In genomic region chr10:71727429-71728217, GRCh38 we compare ENCODE assay signal across 8 cellular contexts. TPM values are rescaled to one million over a fixed set of nuclear protein-coding genes. Genes with fewer than 3 reads are reported as not detected.
DNase-seq lines count a peak whose midpoint lies in the region; ATAC-seq and TF ChIP-seq lines count a peak whose summit lies in the region.

No MANE protein-coding gene starts in this region.

- TF ChIP-seq CTCF in nephron progenitor cell (IDR thresholded peaks at IDR 0.05): no peak

- ATAC-seq in HG02938 (IDR thresholded peaks at IDR 0.05; ENCODE audit: unreplicated experiment) (peak; percentile 58), left ventricle myocardium superior (peak; percentile 69)
- peak; percentile 55 for ATAC-seq in activated T-helper 17 cell treated with anti-CD3 and anti-CD28 coated beads, Interleukin-2, amount 50 U/mL, for 72 hours (replicated peaks)

- peak overlapping the region; percentile 98 for H3K27ac Mint-ChIP-seq in activated T-helper 17 cell treated with anti-CD3 and anti-CD28 coated beads, Interleukin-2, amount 50 U/mL, for 72 hours
- no peak overlapping the region for H3K27ac Mint-ChIP-seq in nephron progenitor cell

- intact Hi-C loops in left ventricle myocardium superior (cut with micrococcal nuclease): no loop called here

- no peaks in the 10 kb centered on the region for H3K9me3 Mint-ChIP-seq in activated T-helper 17 cell treated with anti-CD3 and anti-CD28 coated beads, Interleukin-2, amount 50 U/mL, for 72 hours
- H3K9me3 Mint-ChIP-seq in nephron progenitor cell: peaks cover under 1% of the 10 kb centered on the region

- H3K4me3 Mint-ChIP-seq in activated T-helper 17 cell treated with anti-CD3 and anti-CD28 coated beads, Interleukin-2, amount 50 U/mL, for 72 hours: peak overlapping the region; percentile 90
- no peak overlapping the region for H3K4me3 Mint-ChIP-seq in nephron progenitor cell

- DNase-seq in DMS79 treated with DMSO at 0.1 percent for 48 hours (lab: John Stamatoyannopoulos, UW): peak; percentile 37
- no peak for DNase-seq in DMS79 (lab: John Stamatoyannopoulos, UW)
- DNase-seq in NOMO-1 (lab: John Stamatoyannopoulos, UW; ENCODE audit: unreplicated experiment in 2 of 2): peak; percentile 93 to 95
- DNase-seq in left ventricle myocardium superior: peak; percentile 76
- peak; percentile 55 to 81 for DNase-seq in stimulated activated CD4-positive, alpha-beta T cell treated with anti-CD3 and anti-CD28 coated beads, Interleukin-4, amount 100 ng/mL, for 4 hours
- no peak for DNase-seq in nephron progenitor cell

- no peaks in the 10 kb centered on the region for H3K36me3 Mint-ChIP-seq in activated T-helper 17 cell treated with anti-CD3 and anti-CD28 coated beads, Interleukin-2, amount 50 U/mL, for 72 hours (ENCODE audit: low read depth)
- H3K36me3 Mint-ChIP-seq in nephron progenitor cell (ENCODE audit: low read depth): no peaks in the 10 kb centered on the region

- no peaks in the 10 kb centered on the region for H3K27me3 Mint-ChIP-seq in activated T-helper 17 cell treated with anti-CD3 and anti-CD28 coated beads, Interleukin-2, amount 50 U/mL, for 72 hours
- H3K27me3 Mint-ChIP-seq in nephron progenitor cell (ENCODE audit: low read depth, poor library complexity): peaks cover 9% of the 10 kb centered on the region

- peaks cover 31% of the 10 kb centered on the region for H3K4me1 Mint-ChIP-seq in activated T-helper 17 cell treated with anti-CD3 and anti-CD28 coated beads, Interleukin-2, amount 50 U/mL, for 72 hours
- H3K4me1 Mint-ChIP-seq in nephron progenitor cell: peaks cover 64% of the 10 kb centered on the region

RNA-seq across cellular contexts. Expression of gene C10orf105, which starts 8.0 kb away (rescaled TPM):
- total RNA-seq in activated T-helper 17 cell treated with anti-CD3 and anti-CD28 coated beads, Interleukin-2, amount 50 U/mL, for 72 hours: 1 to 10 TPM in 1 of 2 donors, under 1 TPM in 1; 0.04 to 1.0 TPM
- 0.07 TPM for total RNA-seq in left ventricle myocardium superior

RNA-seq across cellular contexts. Expression of gene VSIR, which starts 45.7 kb away (rescaled TPM):
- 100 to 1,000 TPM in 1 of 2 donors, 10 to 100 TPM in 1; 27.9 to 125 TPM for total RNA-seq in activated T-helper 17 cell treated with anti-CD3 and anti-CD28 coated beads, Interleukin-2, amount 50 U/mL, for 72 hours
- 127 TPM for total RNA-seq in left ventricle myocardium superior

Comparison
In these comparisons a context has a peak if more than half of its experiments do, and no peak if none do; other contexts are left out.
1. DNase-seq: peak in DMS79 treated with DMSO at 0.1 percent for 48 hours (single experiment), NOMO-1 (2 of 2), left ventricle myocardium superior (single experiment) and stimulated activated CD4-positive, alpha-beta T cell treated with anti-CD3 and anti-CD28 coated beads, Interleukin-4, amount 100 ng/mL, for 4 hours (2 of 2); none in DMS79 (single experiment) and nephron progenitor cell (single experiment).
2. Peak in every context shown above with its lines, with median percentiles within 50 percentile points of each other: ATAC-seq.